8 cellular contexts compared by ENCODE assay signal in the genomic region with DNA sequence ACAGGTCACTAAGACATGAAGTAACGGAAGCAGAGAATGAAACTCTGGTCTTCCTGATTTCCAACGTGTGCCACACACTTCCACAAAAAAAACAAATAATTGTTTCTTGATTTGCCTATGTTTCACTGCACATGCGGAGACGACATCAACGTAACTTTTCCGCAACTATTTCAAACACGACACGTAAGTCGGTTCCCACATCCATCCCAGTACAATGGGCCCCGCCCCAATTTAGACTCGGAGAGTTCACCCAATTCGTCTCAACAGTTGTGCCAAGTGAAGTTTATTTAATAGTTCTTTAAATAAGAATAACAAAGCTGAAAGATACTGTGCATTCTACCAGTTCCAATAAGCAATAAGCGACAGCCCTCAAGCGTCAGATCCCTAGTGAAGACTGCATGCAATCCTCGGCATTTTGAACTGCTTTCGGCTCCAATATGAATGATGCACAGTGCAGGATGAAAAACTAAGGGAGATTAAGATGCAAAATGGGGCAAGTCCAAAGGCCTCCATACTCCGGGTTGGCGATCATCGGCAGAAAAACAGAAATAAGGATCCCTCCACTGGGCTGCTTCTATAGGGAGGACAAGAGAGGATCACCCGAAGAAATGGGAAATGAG. TPM values are rescaled to one million over a fixed set of nuclear protein-coding genes. Genes with fewer than 3 reads are reported as not detected.
DNase-seq lines count a peak whose midpoint lies in the region; ATAC-seq, FAIRE-seq and TF ChIP-seq lines count a peak whose summit lies in the region.

No MANE protein-coding gene starts in this region.

- dilution Hi-C loops in mammary epithelial cell (cut with HindIII; ENCODE audit: low sequenced_read_pairs): loop anchor here (5.0 kb wide), 1 partner anchor 70 kb away; no protein-coding TSS in a partner anchor

- in situ Hi-C loops in mammary epithelial cell (cut with MboI; ENCODE audit: low sequenced_read_pairs in 2 of 2): loop anchor here in 1 of 2 donors (25.0 kb wide), 1 partner anchor 350 kb away; a partner anchor contains a TSS

- intact Hi-C loops in mammary epithelial cell (cut with micrococcal nuclease) (loop anchor here (10.0 kb wide), 1 partner anchor 353 kb away; a partner anchor contains a TSS), left lung (cut with DNase I) (no loop called here)

- H3K4me2 ChIP-seq in mammary epithelial cell (ENCODE audit: insufficient read depth, low read depth, low read length): peak overlapping the region; percentile 90

- H3K27me3 ChIP-seq in mammary epithelial cell (ENCODE audit: insufficient read depth, low read length): no peaks in the 10 kb centered on the region
- H3K27me3 ChIP-seq in left lung: no peaks in the 10 kb centered on the region
- H3K27me3 ChIP-seq in stomach smooth muscle (ENCODE audit: control insufficient read depth in 1 of 2, insufficient read depth in 2 of 2, low read length in 2 of 2): no peaks in the 10 kb centered on the region

- H3K79me2 ChIP-seq in mammary epithelial cell (ENCODE audit: insufficient read depth, low read length): peaks cover 65% of the 10 kb centered on the region

- FAIRE-seq in D721Med (lab: Jason Lieb, UNC): no peak

- DNase-seq in AG08395 (ENCODE audit: low spot score) (peak; percentile 43), OCI-M1 (lab: John Stamatoyannopoulos, UW) (peak; percentile 64), mammary epithelial cell (peak; percentile 37), left lung (no peak), D721Med (ENCODE audit: insufficient read length, low spot score) (no peak), GDM1 (lab: John Stamatoyannopoulos, UW) (no peak)

- TF ChIP-seq CTCF in mammary epithelial cell (conservative IDR thresholded peaks at IDR 0.05 in 1 of 2, IDR thresholded peaks at IDR 0.05 in 1 of 2; ENCODE audit: extremely low read depth in 1 of 2, insufficient read depth in 1 of 2, low read depth in 1 of 2, low read length in 2 of 2): no peak
- TF ChIP-seq CTCF in left lung (IDR thresholded peaks at IDR 0.05): no peak
- TF ChIP-seq CTCF in D721Med (IDR thresholded peaks at IDR 0.05; ENCODE audit: insufficient read depth, missing control alignments): no peak

- no peaks in the 10 kb centered on the region for H3K9me3 ChIP-seq in mammary epithelial cell (replicated peaks; ENCODE audit: insufficient read depth, low read length)
- H3K9me3 ChIP-seq in left lung: no peaks in the 10 kb centered on the region
- H3K9me3 ChIP-seq in stomach smooth muscle (ENCODE audit: control insufficient read depth in 2 of 2, low read length in 2 of 2): no peaks in the 10 kb centered on the region

- H3K9ac ChIP-seq in mammary epithelial cell (ENCODE audit: insufficient read depth, low read length) (peak overlapping the region; percentile 95), stomach smooth muscle (ENCODE audit: low read length in 2 of 2) (peak overlapping the region; percentile 78 to 98)

- H3K27ac ChIP-seq in mammary epithelial cell (ENCODE audit: insufficient read depth, low read depth, low read length) (peak overlapping the region; percentile 96), left lung (peak overlapping the region; percentile 94 to 98), stomach smooth muscle (ENCODE audit: low read length) (peak overlapping the region; percentile 96)

- H3K4me1 ChIP-seq in mammary epithelial cell (ENCODE audit: insufficient read depth, low read length) (peaks cover 17% of the 10 kb centered on the region), left lung (peaks cover 15 to 28% of the 10 kb centered on the region in 2 donors), stomach smooth muscle (ENCODE audit: control insufficient read depth, insufficient read depth, low read length) (peaks cover 14% of the 10 kb centered on the region)

- 0% methylated on average over 15 of the region's 20 CpGs for WGBS in mammary epithelial cell (ENCODE audit: low coverage, missing lambda C conversion rate)

- H4K20me1 ChIP-seq in mammary epithelial cell (ENCODE audit: insufficient read depth, low read length): peaks cover 10% of the 10 kb centered on the region

- BruUV-seq in mammary epithelial cell (replicated peaks; lab: Mats Ljungman, UMichigan): TSS peak; percentile 73

- ATAC-seq in GM18861 (IDR thresholded peaks at IDR 0.05; ENCODE audit: unreplicated experiment): peak; percentile 13
- peak; percentile 35 for ATAC-seq in left lung

- peak overlapping the region; percentile 97 for H2AFZ ChIP-seq in mammary epithelial cell (ENCODE audit: low read depth, low read length)

- peaks cover 24% of the 10 kb centered on the region for H3K36me3 ChIP-seq in mammary epithelial cell (ENCODE audit: insufficient read depth, low read length)
- H3K36me3 ChIP-seq in left lung: peaks cover 2 to 29% of the 10 kb centered on the region in 2 donors
- peaks cover 12 to 14% of the 10 kb centered on the region in 2 donors for H3K36me3 ChIP-seq in stomach smooth muscle (ENCODE audit: control insufficient read depth in 2 of 2, insufficient read depth in 2 of 2, low read length in 2 of 2)

- H3K4me3 ChIP-seq in mammary epithelial cell (replicated peaks in 1 of 3; ENCODE audit: insufficient read depth in 1 of 3, low read depth in 2 of 3, low read length in 3 of 3) (peak overlapping the region; percentile 83 to 97 (median 94)), left lung (peak overlapping the region; percentile 62 to 75), stomach smooth muscle (ENCODE audit: low read length in 2 of 2) (peak overlapping the region; percentile 81 to 96)

- CTCF ChIA-PET in mammary epithelial cell (lab: Charles Lee; ENCODE audit: low non-redundant PET): no interaction called here

RNA-seq across cellular contexts. Expression of a gene that starts 0.7 kb away (rescaled TPM):
- total RNA-seq in mammary epithelial cell: 100 to 1,000 TPM; 117 to 205 TPM
- polyA plus RNA-seq in mammary epithelial cell: 159 TPM
- 236 TPM for polyA minus RNA-seq in mammary epithelial cell
- 100 to 1,000 TPM; 124 to 141 TPM for total RNA-seq in left lung

RNA-seq across cellular contexts. Expression of a gene that starts 17.7 kb away (rescaled TPM):
- total RNA-seq in mammary epithelial cell (10 to 100 TPM; 30.0 to 41.0 TPM), left lung (10 to 100 TPM; 34.1 to 35.9 TPM)
- 34.0 TPM for polyA plus RNA-seq in mammary epithelial cell
- polyA minus RNA-seq in mammary epithelial cell: 26.8 TPM

RNA-seq across cellular contexts. Expression of a gene that starts 33.9 kb away (rescaled TPM):
- total RNA-seq in mammary epithelial cell (1 to 10 TPM; 1.3 to 2.4 TPM), left lung (1 to 10 TPM; 3.7 to 3.9 TPM)
- polyA plus RNA-seq in mammary epithelial cell: 0.46 TPM
- polyA minus RNA-seq in mammary epithelial cell: not detected

Comparison
In these comparisons a context has a peak if more than half of its experiments do, and no peak if none do; other contexts are left out.
1. DNase-seq: peak in AG08395 (single experiment), OCI-M1 (single experiment) and mammary epithelial cell (single experiment); none in left lung (0 of 2), D721Med (single experiment) and GDM1 (single experiment).
2. Peak in every context shown above with its lines, with median percentiles within 50 percentile points of each other: H3K27ac ChIP-seq and H3K4me3 ChIP-seq.